27 cellular contexts compared by ENCODE assay signal in genomic region chrX:12240491-12240890, GRCh38.
"Had no signal": no experiment of that assay in that cellular context is flagged by ENCODE, and none has a peak within 500 bp of the region (broad histone marks: within the 10 kb centered on the region; RNA-seq: fewer than 3 reads in every experiment).

No MANE protein-coding gene starts in this region.

- ATAC-seq: activated CD4-positive, CD25-positive, alpha-beta regulatory T cell treated with anti-CD3 and anti-CD28 coated beads, Interleukin-2, amount 50 U/mL, for 24 hours; esophagus mucosa; left cardiac atrium; left ventricle myocardium superior; mucosa of descending colon; natural killer cell treated with Interleukin-12 subunit alpha and Interleukin-12 subunit beta and Interleukin-15 and Interleukin-18, amount 100 ng/mL, for 72 hours; right cardiac atrium; stimulated activated naive B cell treated with anti-CD40 and anti-IgM and Interleukin-4, amounts not matched to agents 10 μg/mL and 1 μg/mL and 100 μg/mL, for 72 hours; upper lobe of right lung had no signal

- H3K27ac ChIP-seq: brain microvascular endothelial cell, suprapubic skin, tibial artery, upper lobe of right lung, WERI-Rb-1 had no signal

- DNase-seq: activated CD4-positive, alpha-beta T cell treated with anti-CD3 and anti-CD28 coated beads for 48 hours; activated CD4-positive, alpha-beta T cell treated with anti-CD3 and anti-CD28 coated beads, Interleukin-2, amount 50 U/mL, for 48 hours; activated CD8-positive, alpha-beta memory T cell treated with anti-CD3 and anti-CD28 coated beads for 24 hours; activated gamma-delta T cell treated with Interleukin-2 at 50 U/mL for 16 hours; activated naive CD4-positive, alpha-beta T cell treated with anti-CD3 and anti-CD28 coated beads, Interleukin-2, amount 50 U/mL, for 16 hours; activated T-cell treated with anti-CD3 and anti-CD28 coated beads, Interleukin-2, amount 50 U/mL, for 1 hour; amniotic stem cell; central memory CD4-positive, alpha-beta T cell; endodermal cell; head of caudate nucleus; hippocampal formation; left cardiac atrium; left ventricle myocardium superior; mucosa of descending colon; posterior cingulate gyrus; right cardiac atrium; stimulated activated CD4-positive, alpha-beta T cell treated with anti-CD3 and anti-CD28 coated beads, Interleukin-15, amount 100 ng/mL, for 24 hours; stimulated activated CD4-positive, alpha-beta T cell treated with anti-CD3 and anti-CD28 coated beads, Interleukin-2, amount 100 ng/mL, for 24 hours; stimulated activated naive B cell treated with anti-CD40 and anti-IgM and Interleukin-4, amounts not matched to agents 10 μg/mL and 1 μg/mL and 100 μg/mL, for 72 hours; tibial artery; upper lobe of right lung; WERI-Rb-1 had no signal

- H3K36me3 ChIP-seq: brain microvascular endothelial cell, suprapubic skin, tibial artery, upper lobe of right lung, WERI-Rb-1 had no signal

- H3K27me3 ChIP-seq: brain microvascular endothelial cell, suprapubic skin, tibial artery, upper lobe of right lung had no signal

- H3K4me3 ChIP-seq: mucosa of descending colon, suprapubic skin, tibial artery, upper lobe of right lung had no signal

- H3K9me3 ChIP-seq: mucosa of descending colon, suprapubic skin, tibial artery, upper lobe of right lung had no signal

- H3K4me1 ChIP-seq: suprapubic skin, tibial artery, upper lobe of right lung had no signal
